Comparison of ENCODE assay signal across 11 cellular contexts in genomic region chr5:5025774-5026406, GRCh38.
DNase-seq lines count a peak whose midpoint lies in the region; TF ChIP-seq lines count a peak whose summit lies in the region.
"Had no signal": no experiment of that assay in that cellular context is flagged by ENCODE, and none has a peak within 500 bp of the region (broad histone marks: within the 10 kb centered on the region; RNA-seq: fewer than 3 reads in every experiment).

No MANE protein-coding gene starts in this region.

- no peak overlapping the region for H3K4me2 ChIP-seq in osteoblast (ENCODE audit: insufficient read depth, low read length)

- H3K27ac ChIP-seq in breast epithelium = no peak overlapping the region
- no peak overlapping the region for H3K27ac ChIP-seq in osteoblast (ENCODE audit: low read depth, low read length)

- TF ChIP-seq CTCF in breast epithelium (IDR thresholded peaks at IDR 0.05) (no peak), osteoblast (IDR thresholded peaks at IDR 0.05; ENCODE audit: extremely low read depth, low read depth, low read length) (no peak)

- in situ Hi-C loops in T47D (cut with HindIII; ENCODE audit: low pct_unique_long_range_greater_than_20kb, low sequenced_read_pairs) = no loop called here

- no peaks in the 10 kb centered on the region for H3K36me3 Mint-ChIP-seq in T-helper 2 cell treated with Interferon-gamma antibody and Interleukin-4, amounts not matched to agents 5 μg/mL and 100 μg/mL, for 36 hours (ENCODE audit: low read depth)

- intact Hi-C loops in breast epithelium (cut with DNase I; ENCODE audit: low total_unique reads) = no loop called here
- intact Hi-C loops in posterior vena cava (cut with DNase I) = no loop called here

- H3K27ac Mint-ChIP-seq in T-helper 2 cell treated with Interferon-gamma antibody and Interleukin-4, amounts not matched to agents 5 μg/mL and 100 μg/mL, for 36 hours = no peak overlapping the region
- H3K27ac Mint-ChIP-seq: dendritic cell treated with granulocyte-macrophage colony-stimulating factor and Interleukin-4, amounts not matched to agents 40 ng/mL and 50 ng/mL, for 4 days had no signal

- no peak for TF ChIP-seq POLR2A in breast epithelium (IDR thresholded peaks at IDR 0.05)

- no peaks in the 10 kb centered on the region for H3K27me3 ChIP-seq in breast epithelium
- H3K27me3 ChIP-seq in osteoblast (ENCODE audit: insufficient read depth, low read length) = no peaks in the 10 kb centered on the region

- H3K4me1 ChIP-seq in breast epithelium = no peaks in the 10 kb centered on the region
- H3K4me1 ChIP-seq in osteoblast (ENCODE audit: insufficient read depth, low read length) = no peaks in the 10 kb centered on the region

- H3K36me3 ChIP-seq in breast epithelium = no peaks in the 10 kb centered on the region
- H3K36me3 ChIP-seq in osteoblast (ENCODE audit: insufficient read depth, low read length) = no peaks in the 10 kb centered on the region

- H3K9me3 ChIP-seq in breast epithelium (no peaks in the 10 kb centered on the region), osteoblast (ENCODE audit: low read depth, low read length) (no peaks in the 10 kb centered on the region)

- DNase-seq in T47D (ENCODE audit: low read depth in 1 of 2, low spot score in 1 of 2) = peak; percentile 11 to 71
- DNase-seq in breast epithelium (ENCODE audit: low spot score in 2 of 2) = no peak
- DNase-seq in NCI-H187 (lab: John Stamatoyannopoulos, UW) = peak; percentile 33 to 48
- DNase-seq in T-helper 2 cell treated with Interferon-gamma antibody and Interleukin-4, amounts not matched to agents 5 μg/mL and 100 μg/mL, for 36 hours (ENCODE audit: low spot score) = peak; percentile 8
- DNase-seq in posterior vena cava (ENCODE audit: low spot score) = no peak
- no peak for DNase-seq in activated naive CD4-positive, alpha-beta T cell treated with anti-CD3 and anti-CD28 coated beads, Interleukin-2, amount 50 U/mL, for 16 hours
- no peak for DNase-seq in stimulated activated CD8-positive, alpha-beta memory T cell treated with anti-CD3 and anti-CD28 coated beads, Interleukin-4, amount 100 ng/mL, for 48 hours
- no peak for DNase-seq in osteoblast (ENCODE audit: insufficient read length, low spot score, missing footprints)
- DNase-seq: NCI-H446, right cardiac atrium had no signal

- no peaks in the 10 kb centered on the region for H3K27me3 Mint-ChIP-seq in T-helper 2 cell treated with Interferon-gamma antibody and Interleukin-4, amounts not matched to agents 5 μg/mL and 100 μg/mL, for 36 hours (ENCODE audit: low read depth)
- H3K27me3 Mint-ChIP-seq: dendritic cell treated with granulocyte-macrophage colony-stimulating factor and Interleukin-4, amounts not matched to agents 40 ng/mL and 50 ng/mL, for 4 days had no signal

- H2AFZ ChIP-seq in osteoblast (ENCODE audit: low read length) = no peak overlapping the region

- H4K20me1 ChIP-seq in osteoblast (ENCODE audit: insufficient read depth, low read length) = no peaks in the 10 kb centered on the region

- no peak overlapping the region for H3K4me3 ChIP-seq in breast epithelium
- H3K4me3 ChIP-seq in osteoblast (ENCODE audit: insufficient read depth, low read length) = no peak overlapping the region

- peaks cover 4% of the 10 kb centered on the region for H3K4me1 Mint-ChIP-seq in T-helper 2 cell treated with Interferon-gamma antibody and Interleukin-4, amounts not matched to agents 5 μg/mL and 100 μg/mL, for 36 hours (ENCODE audit: low read depth)

- peak overlapping the region; percentile 16 for H3K4me3 Mint-ChIP-seq in T-helper 2 cell treated with Interferon-gamma antibody and Interleukin-4, amounts not matched to agents 5 μg/mL and 100 μg/mL, for 36 hours
- H3K4me3 Mint-ChIP-seq: dendritic cell treated with granulocyte-macrophage colony-stimulating factor and Interleukin-4, amounts not matched to agents 40 ng/mL and 50 ng/mL, for 4 days had no signal

- peaks cover 15% of the 10 kb centered on the region for H3K9me3 Mint-ChIP-seq in T-helper 2 cell treated with Interferon-gamma antibody and Interleukin-4, amounts not matched to agents 5 μg/mL and 100 μg/mL, for 36 hours

- H3K79me2 ChIP-seq in osteoblast (ENCODE audit: insufficient read depth, low read length) = no peaks in the 10 kb centered on the region

Comparison
In these comparisons a context has a peak if more than half of its experiments do, and no peak if none do; other contexts are left out.
1. DNase-seq: peak in T47D (2 of 2), NCI-H187 (2 of 2) and T-helper 2 cell treated with Interferon-gamma antibody and Interleukin-4, amounts not matched to agents 5 μg/mL and 100 μg/mL, for 36 hours (single experiment); none in breast epithelium (0 of 2), posterior vena cava (single experiment), activated naive CD4-positive, alpha-beta T cell treated with anti-CD3 and anti-CD28 coated beads, Interleukin-2, amount 50 U/mL, for 16 hours (single experiment), stimulated activated CD8-positive, alpha-beta memory T cell treated with anti-CD3 and anti-CD28 coated beads, Interleukin-4, amount 100 ng/mL, for 48 hours (single experiment) and osteoblast (single experiment).